ENCODE assay signal across 16 cellular contexts in the genomic region with DNA sequence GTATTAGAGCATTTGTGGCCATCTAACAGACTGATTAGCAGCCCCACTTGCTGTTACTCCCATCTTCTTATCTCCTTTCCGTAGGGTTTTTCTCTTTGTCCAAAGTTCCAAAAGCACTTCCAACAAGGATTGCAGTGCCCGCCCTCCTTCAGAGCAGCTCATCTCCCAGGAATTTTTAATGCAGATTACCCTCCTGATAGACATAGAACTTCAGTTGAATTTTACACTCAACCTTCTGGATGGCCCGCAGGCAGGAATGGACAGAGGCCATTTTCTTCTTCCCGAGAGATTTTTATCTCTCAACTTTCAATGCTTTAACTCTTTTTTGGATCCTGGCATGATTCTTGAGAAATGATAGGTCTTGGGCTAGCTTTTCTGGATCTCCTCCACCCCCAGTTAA. TPM values are rescaled to one million over a fixed set of nuclear protein-coding genes. Genes with fewer than 3 reads are reported as not detected.
DNase-seq lines count a peak whose midpoint lies in the region; ATAC-seq and TF ChIP-seq lines count a peak whose summit lies in the region.
"Had no signal": no experiment of that assay in that cellular context is flagged by ENCODE, and none has a peak within 500 bp of the region (broad histone marks: within the 10 kb centered on the region; RNA-seq: fewer than 3 reads in every experiment).

No MANE protein-coding gene starts in this region.

- H3K4me1 Mint-ChIP-seq in HFFc6 (ENCODE audit: low read depth): peaks cover 19% of the 10 kb centered on the region
- H3K4me1 Mint-ChIP-seq: CD4-positive, alpha-beta memory T cell had no signal

- peak; percentile 57 for ATAC-seq in SK-N-SH treated with all-trans-retinoic acid at 6 μM for 48 hours
- ATAC-seq in HG03135 (IDR thresholded peaks at IDR 0.05; ENCODE audit: unreplicated experiment): no peak
- ATAC-seq: A549, GM12878, HCT116 had no signal

- H3K27me3 ChIP-seq in osteoblast (ENCODE audit: insufficient read depth, low read length): no peaks in the 10 kb centered on the region
- no peaks in the 10 kb centered on the region for H3K27me3 ChIP-seq in MM.1S (replicated peaks; ENCODE audit: insufficient read depth, low read length)
- H3K27me3 ChIP-seq: BE2C had no signal

- no peak overlapping the region for H2AFZ ChIP-seq in osteoblast (ENCODE audit: low read length)
- no peak overlapping the region for H2AFZ ChIP-seq in MM.1S (ENCODE audit: low read length)
- H2AFZ ChIP-seq: GM23248 had no signal

- H3K4me3 ChIP-seq in osteoblast (ENCODE audit: insufficient read depth, low read length) (no peak overlapping the region), MM.1S (ENCODE audit: low read length) (no peak overlapping the region)
- H3K4me3 ChIP-seq: A549, GM12878, GM23248 had no signal

- no peaks in the 10 kb centered on the region for H3F3A ChIP-seq in MM.1S (ENCODE audit: insufficient read depth, low read length)

- H3K27ac ChIP-seq in osteoblast (ENCODE audit: low read depth, low read length) (no peak overlapping the region), MM.1S (ENCODE audit: low read length) (no peak overlapping the region)
- H3K27ac ChIP-seq: A549, C4-2B, GM23248 had no signal

- H3K9me2 ChIP-seq in MM.1S (replicated peaks; ENCODE audit: insufficient read depth, low read length): no peaks in the 10 kb centered on the region

- no peaks in the 10 kb centered on the region for H3K27me3 Mint-ChIP-seq in HFFc6 (ENCODE audit: insufficient read depth)

- peak overlapping the region; percentile 33; the same call in 1 of the 2 replicates for H3K4me3 Mint-ChIP-seq in HFFc6
- H3K4me3 Mint-ChIP-seq: CD4-positive, alpha-beta memory T cell had no signal

- H4K20me1 ChIP-seq in osteoblast (ENCODE audit: insufficient read depth, low read length) (no peaks in the 10 kb centered on the region), MM.1S (ENCODE audit: insufficient read depth, low read length) (no peaks in the 10 kb centered on the region)

- H3K9me3 ChIP-seq in osteoblast (ENCODE audit: low read depth, low read length) (no peaks in the 10 kb centered on the region), MM.1S (replicated peaks; ENCODE audit: insufficient read depth, low read length) (no peaks in the 10 kb centered on the region)
- H3K9me3 ChIP-seq: A549, BE2C had no signal

- H3K4me2 ChIP-seq in osteoblast (ENCODE audit: insufficient read depth, low read length) (no peak overlapping the region), MM.1S (ENCODE audit: low read depth, low read length) (no peak overlapping the region)
- H3K4me2 ChIP-seq: A549 had no signal

- H3K4me1 ChIP-seq in osteoblast (ENCODE audit: insufficient read depth, low read length): peaks cover 5% of the 10 kb centered on the region
- no peaks in the 10 kb centered on the region for H3K4me1 ChIP-seq in MM.1S (ENCODE audit: low read length)
- H3K4me1 ChIP-seq: A549, BE2C had no signal

- H3K36me3 ChIP-seq in osteoblast (ENCODE audit: insufficient read depth, low read length) (no peaks in the 10 kb centered on the region), MM.1S (replicated peaks; ENCODE audit: insufficient read depth, low read length) (no peaks in the 10 kb centered on the region)
- H3K36me3 ChIP-seq: BE2C had no signal

- H3K9ac ChIP-seq in MM.1S (ENCODE audit: low read length): no peak overlapping the region
- H3K9ac ChIP-seq: GM23248 had no signal

- peak overlapping the region; percentile 56 for H3K27ac Mint-ChIP-seq in HFFc6
- H3K27ac Mint-ChIP-seq: CD4-positive, alpha-beta memory T cell had no signal

- H3K79me2 ChIP-seq in osteoblast (ENCODE audit: insufficient read depth, low read length): no peaks in the 10 kb centered on the region
- H3K79me2 ChIP-seq in MM.1S (ENCODE audit: low read length): no peaks in the 10 kb centered on the region

- DNase-seq in HFFc6 (peak; percentile 62), osteoblast (ENCODE audit: insufficient read length, low spot score, missing footprints) (peak; percentile 14), GM03348 (ENCODE audit: low spot score) (no peak), MM.1S (no peak)
- DNase-seq: BE2C; CD4-positive, alpha-beta memory T cell; COR-L47; DMS153; DMS79 treated with DMSO at 0.1 percent for 48 hours; GM23248 had no signal

- no peak for TF ChIP-seq CTCF in HFFc6 (IDR thresholded peaks at IDR 0.05)
- no peak for TF ChIP-seq CTCF in osteoblast (IDR thresholded peaks at IDR 0.05; ENCODE audit: extremely low read depth, low read depth, low read length)
- no peak for TF ChIP-seq CTCF in MM.1S (IDR thresholded peaks at IDR 0.05; ENCODE audit: low read length)

- no peaks in the 10 kb centered on the region for H3K36me3 Mint-ChIP-seq in HFFc6 (ENCODE audit: low read depth)
- H3K36me3 Mint-ChIP-seq: CD4-positive, alpha-beta memory T cell had no signal

- H3K9me3 Mint-ChIP-seq in HFFc6: no peaks in the 10 kb centered on the region
- H3K9me3 Mint-ChIP-seq: CD4-positive, alpha-beta memory T cell had no signal

TF ChIP-seq in SK-N-SH treated with all-trans-retinoic acid at 6 μM for 48 hours, 23 proteins besides CTCF, POLR2A, EP300 and RAD21:
- TF ChIP-seq ZFP30 (CRISPR knock-in tag; IDR thresholded peaks at IDR 0.05) (no peak), PPARA (CRISPR knock-in tag; IDR thresholded peaks at IDR 0.05; ENCODE audit: borderline replicate concordance) (no peak), ESRRG (CRISPR knock-in tag; IDR thresholded peaks at IDR 0.05) (no peak), POU6F1 (CRISPR knock-in tag; IDR thresholded peaks at IDR 0.05; ENCODE audit: borderline replicate concordance, low read depth) (no peak), ISL1 (CRISPR knock-in tag; IDR thresholded peaks at IDR 0.05) (peak; percentile 30), TCF4 (CRISPR knock-in tag; IDR thresholded peaks at IDR 0.05; ENCODE audit: borderline replicate concordance) (no peak)
- TF ChIP-seq, protein P1, sequence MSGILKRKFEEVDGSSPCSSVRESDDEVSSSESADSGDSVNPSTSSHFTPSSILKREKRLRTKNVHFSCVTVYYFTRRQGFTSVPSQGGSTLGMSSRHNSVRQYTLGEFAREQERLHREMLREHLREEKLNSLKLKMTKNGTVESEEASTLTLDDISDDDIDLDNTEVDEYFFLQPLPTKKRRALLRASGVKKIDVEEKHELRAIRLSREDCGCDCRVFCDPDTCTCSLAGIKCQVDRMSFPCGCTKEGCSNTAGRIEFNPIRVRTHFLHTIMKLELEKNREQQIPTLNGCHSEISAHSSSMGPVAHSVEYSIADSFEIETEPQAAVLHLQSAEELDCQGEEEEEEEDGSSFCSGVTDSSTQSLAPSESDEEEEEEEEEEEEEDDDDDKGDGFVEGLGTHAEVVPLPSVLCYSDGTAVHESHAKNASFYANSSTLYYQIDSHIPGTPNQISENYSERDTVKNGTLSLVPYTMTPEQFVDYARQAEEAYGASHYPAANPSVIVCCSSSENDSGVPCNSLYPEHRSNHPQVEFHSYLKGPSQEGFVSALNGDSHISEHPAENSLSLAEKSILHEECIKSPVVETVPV (CRISPR knock-in tag; IDR thresholded peaks at IDR 0.05): no peak
TF ChIP-seq in SK-N-SH treated with all-trans-retinoic acid at 6 μM for 48 hours: peak in this region for 1.

RNA-seq across cellular contexts. Expression of gene PRKG1, which starts 23.3 kb away (rescaled TPM):
- 10 to 100 TPM in 2 of 6 experiments, 1 to 10 TPM in 4; 9.3 to 10.1 (median 9.8) TPM for total RNA-seq in HFFc6 (2021; fragmentation: NEBNext Ultra II Directional; extraction: Animal tissue kit (Norgen Biotek cat#: 25700))
- total RNA-seq in osteoblast: 19.5 and 32.1 TPM in 2 replicates

Comparison
In these comparisons a context has a peak if more than half of its experiments do, and no peak if none do; other contexts are left out.
1. DNase-seq: peak in HFFc6 (single experiment) and osteoblast (single experiment); none in GM03348 (single experiment) and MM.1S (single experiment).